2 cellular contexts compared by ENCODE assay signal in the genomic region with DNA sequence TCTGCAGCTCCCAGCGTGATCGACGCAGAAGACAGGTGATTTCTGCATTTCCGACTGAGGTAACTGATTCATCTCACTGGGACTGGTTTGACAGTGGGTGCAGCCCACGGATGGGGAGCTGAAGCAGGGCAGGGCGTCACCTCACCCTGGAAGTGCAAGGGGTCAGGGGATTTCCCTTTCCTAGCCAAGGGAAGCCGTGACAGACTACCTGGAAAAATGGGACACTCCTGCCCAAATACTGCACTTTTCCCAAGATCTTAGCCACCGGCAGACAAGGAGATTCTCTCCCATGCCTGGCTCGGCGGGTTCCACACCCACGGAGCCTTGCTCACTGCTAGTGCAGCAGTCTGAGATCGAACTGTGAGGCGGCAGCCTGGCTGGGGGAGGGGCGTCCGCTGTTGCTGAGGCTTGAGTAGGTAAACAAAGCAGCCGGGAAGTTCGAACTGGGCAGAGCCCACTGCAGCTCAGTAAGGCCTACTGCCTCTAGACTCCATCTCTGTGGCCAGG. TPM values are rescaled to one million over a fixed set of nuclear protein-coding genes. Genes with fewer than 3 reads are reported as not detected.
"Had no signal": no experiment of that assay in that cellular context is flagged by ENCODE, and none has a peak within 500 bp of the region (broad histone marks: within the 10 kb centered on the region; RNA-seq: fewer than 3 reads in every experiment).

No MANE protein-coding gene starts in this region.

RNA-seq across cellular contexts. Expression of a gene that starts 27.9 kb away (rescaled TPM):
- total RNA-seq: frontal cortex; naive thymus-derived CD4-positive, alpha-beta T cell had no signal
- polyA plus RNA-seq: naive thymus-derived CD4-positive, alpha-beta T cell had no signal

RNA-seq across cellular contexts. Expression of a gene that starts 45.7 kb away (rescaled TPM):
- polyA plus RNA-seq: naive thymus-derived CD4-positive, alpha-beta T cell had no signal
